ENCODE assay signal across 23 cellular contexts in genomic region chr2:62576276-62576939, GRCh38.
DNase-seq lines count a peak whose midpoint lies in the region; ATAC-seq, FAIRE-seq and TF ChIP-seq lines count a peak whose summit lies in the region.
"Had no signal": no experiment of that assay in that cellular context is flagged by ENCODE, and none has a peak within 500 bp of the region (broad histone marks: within the 10 kb centered on the region; RNA-seq: fewer than 3 reads in every experiment).

No MANE protein-coding gene starts in this region.

- H2AFZ ChIP-seq in keratinocyte (ENCODE audit: control insufficient read depth, low read length), result peak overlapping the region; percentile 72

- peaks cover 6% of the 10 kb centered on the region; the same call in 1 of the 2 replicates for H3K36me3 Mint-ChIP-seq in HFFc6 (ENCODE audit: low read depth)
- H3K36me3 Mint-ChIP-seq: activated naive CD4-positive, alpha-beta T cell treated with anti-CD3 and anti-CD28 coated beads, Interleukin-2, amount 10 ng/mL, durations not matched to agents 7 days and 5 days; CD4-positive, alpha-beta memory T cell; mesothelial cell of epicardium; natural killer cell had no signal

- no peaks in the 10 kb centered on the region for H3K36me3 ChIP-seq in body of pancreas (replicated peaks in 1 of 2; ENCODE audit: insufficient read depth in 1 of 2, low read depth in 2 of 2)
- peaks cover 0 to 3% of the 10 kb centered on the region in 2 experiments for H3K36me3 ChIP-seq in keratinocyte (ENCODE audit: control insufficient read depth in 2 of 2, extremely low read depth in 1 of 2, insufficient read depth in 2 of 2, low read length in 2 of 2)
- H3K36me3 ChIP-seq in subcutaneous abdominal adipose tissue (ENCODE audit: control insufficient read depth in 5 of 5, insufficient read depth in 5 of 5, low read length in 5 of 5), result no peaks in the 10 kb centered on the region
- H3K36me3 ChIP-seq: HAP-1, ovary had no signal

- H3K79me2 ChIP-seq in keratinocyte (ENCODE audit: control insufficient read depth, insufficient read depth, low read length), result no peaks in the 10 kb centered on the region

- no peak for TF ChIP-seq POLR2A in body of pancreas (IDR thresholded peaks at IDR 0.05)

- peak; percentile 77 for ATAC-seq in body of pancreas
- ATAC-seq: natural killer cell had no signal

- no peaks in the 10 kb centered on the region for H3K27me3 Mint-ChIP-seq in HFFc6 (ENCODE audit: insufficient read depth)

- peaks cover 69% of the 10 kb centered on the region for H3K4me1 Mint-ChIP-seq in HFFc6 (ENCODE audit: low read depth)
- H3K4me1 Mint-ChIP-seq: activated naive CD4-positive, alpha-beta T cell treated with anti-CD3 and anti-CD28 coated beads, Interleukin-2, amount 10 ng/mL, durations not matched to agents 7 days and 5 days; natural killer cell had no signal

- H3K27ac ChIP-seq in body of pancreas, result peak overlapping the region in 3 of 4 donors; percentile 57 to 68 (median 61)
- peak overlapping the region; percentile 25 for H3K27ac ChIP-seq in keratinocyte (ENCODE audit: control insufficient read depth, insufficient read depth, low read length)
- H3K27ac ChIP-seq in subcutaneous abdominal adipose tissue (ENCODE audit: low read depth, low read length), result peak overlapping the region; percentile 11

- H3K9me1 ChIP-seq in keratinocyte (ENCODE audit: control insufficient read depth, extremely low read depth, insufficient read depth, low read length), result no peaks in the 10 kb centered on the region

- TF ChIP-seq CTCF in HFFc6 (IDR thresholded peaks at IDR 0.05) (no peak), body of pancreas (IDR thresholded peaks at IDR 0.05) (peak in 2 of 7 experiments; percentile 21 to 23), keratinocyte (optimal IDR thresholded peaks at IDR 0.05 in 1 of 3, IDR thresholded peaks at IDR 0.05 in 1 of 3, conservative IDR thresholded peaks at IDR 0.05 in 1 of 3; ENCODE audit: extremely low read depth in 1 of 3, insufficient read depth in 2 of 3, low read length in 3 of 3) (no peak)

- H3K4me3 ChIP-seq in body of pancreas, result no peak overlapping the region
- H3K4me3 ChIP-seq in keratinocyte (ENCODE audit: control insufficient read depth in 2 of 3, extremely low read depth in 1 of 3, insufficient read depth in 2 of 3, low read depth in 1 of 3, low read length in 3 of 3), result no peak overlapping the region
- H3K4me3 ChIP-seq in subcutaneous abdominal adipose tissue (ENCODE audit: low read depth in 1 of 5, low read length in 5 of 5), result peak overlapping the region in 1 of 5 donors; percentile 2
- H3K4me3 ChIP-seq: HAP-1, ovary had no signal

- intact Hi-C loops in body of pancreas (cut with DNase I), result no loop called here

- H3K9ac ChIP-seq in keratinocyte (ENCODE audit: control insufficient read depth, extremely low read depth, insufficient read depth, low read length), result no peak overlapping the region
- no peak overlapping the region for H3K9ac ChIP-seq in subcutaneous abdominal adipose tissue (ENCODE audit: low read length in 5 of 5)

- 29 to 40% methylated on average over 2 of the region's 2 CpGs for WGBS in body of pancreas, 2 donors

- dilution Hi-C loops in keratinocyte (cut with MboI; ENCODE audit: extremely low pct_ligation_motif_present, low sequenced_read_pairs), result no loop called here

- DNase-seq in HFFc6, result no peak
- peak; percentile 69 to 85 (median 82) for DNase-seq in body of pancreas
- no peak for DNase-seq in keratinocyte (ENCODE audit: low read depth, low spot score)
- DNase-seq in activated CD4-positive, alpha-beta T cell treated with anti-CD3 and anti-CD28 coated beads, Interleukin-2, amount 50 U/mL, for 48 hours, result no peak
- no peak for DNase-seq in NCI-H146 treated with DMSO at 0.1 percent for 48 hours (lab: John Stamatoyannopoulos, UW; ENCODE audit: unreplicated experiment)
- no peak for DNase-seq in T-helper 2 cell
- DNase-seq: activated CD4-positive, alpha-beta T cell treated with anti-CD3 and anti-CD28 coated beads for 4 hours; activated naive CD4-positive, alpha-beta T cell treated with anti-CD3 and anti-CD28 coated beads, Interleukin-2, amount 10 ng/mL, durations not matched to agents 7 days and 5 days; anterior cingulate cortex; CD4-positive, alpha-beta memory T cell; erythroblast; GDM1; KG1; natural killer cell; NCI-H1694 treated with DMSO at 0.1 percent for 48 hours; NCI-H2171 treated with DMSO at 0.1 percent for 48 hours; NCI-H526 treated with DMSO at 0.1 percent for 48 hours; ovary; SHP77 had no signal

- no peak for FAIRE-seq in keratinocyte (lab: Jason Lieb, UNC)
- FAIRE-seq: GM18507 had no signal

- no peak overlapping the region for H3K4me3 Mint-ChIP-seq in HFFc6
- H3K4me3 Mint-ChIP-seq: activated naive CD4-positive, alpha-beta T cell treated with anti-CD3 and anti-CD28 coated beads, Interleukin-2, amount 10 ng/mL, durations not matched to agents 7 days and 5 days; CD4-positive, alpha-beta memory T cell; mesothelial cell of epicardium; natural killer cell had no signal

- no peaks in the 10 kb centered on the region for H4K20me1 ChIP-seq in keratinocyte (ENCODE audit: control insufficient read depth, extremely low read depth, insufficient read depth, low read length)

- H3K9me3 Mint-ChIP-seq in HFFc6, result no peaks in the 10 kb centered on the region
- H3K9me3 Mint-ChIP-seq: activated naive CD4-positive, alpha-beta T cell treated with anti-CD3 and anti-CD28 coated beads, Interleukin-2, amount 10 ng/mL, durations not matched to agents 7 days and 5 days; mesothelial cell of epicardium; natural killer cell had no signal

- H3K9me3 ChIP-seq in body of pancreas (no peaks in the 10 kb centered on the region), keratinocyte (ENCODE audit: control insufficient read depth, low read depth, low read length) (peaks cover 3% of the 10 kb centered on the region), subcutaneous abdominal adipose tissue (ENCODE audit: control insufficient read depth in 5 of 5, low read length in 5 of 5) (no peaks in the 10 kb centered on the region)
- H3K9me3 ChIP-seq: HAP-1, ovary had no signal

- H3K27ac Mint-ChIP-seq in HFFc6, result peak overlapping the region; percentile 99
- H3K27ac Mint-ChIP-seq: activated naive CD4-positive, alpha-beta T cell treated with anti-CD3 and anti-CD28 coated beads, Interleukin-2, amount 10 ng/mL, durations not matched to agents 7 days and 5 days; CD4-positive, alpha-beta memory T cell; mesothelial cell of epicardium; natural killer cell had no signal

- no peaks in the 10 kb centered on the region for H3K27me3 ChIP-seq in body of pancreas
- H3K27me3 ChIP-seq in keratinocyte (ENCODE audit: control insufficient read depth, extremely low read depth, insufficient read depth, low read length), result no peaks in the 10 kb centered on the region
- no peaks in the 10 kb centered on the region for H3K27me3 ChIP-seq in subcutaneous abdominal adipose tissue (ENCODE audit: control insufficient read depth in 5 of 5, insufficient read depth in 4 of 5, low read length in 5 of 5)
- H3K27me3 ChIP-seq: ovary had no signal

- no peak overlapping the region for H3K4me2 ChIP-seq in keratinocyte (ENCODE audit: control insufficient read depth, extremely low read depth, insufficient read depth, low read depth, low read length)

- H3K4me1 ChIP-seq in body of pancreas (peaks cover 49% of the 10 kb centered on the region), keratinocyte (ENCODE audit: control insufficient read depth, extremely low read depth, insufficient read depth, low read length) (peaks cover 45% of the 10 kb centered on the region), subcutaneous abdominal adipose tissue (ENCODE audit: control insufficient read depth in 5 of 5, insufficient read depth in 5 of 5, low read length in 5 of 5) (peaks cover 0 to 25% (median 10%) of the 10 kb centered on the region in 5 donors)
- H3K4me1 ChIP-seq: HAP-1 had no signal

Comparison
In these comparisons a context has a peak if more than half of its experiments do, and no peak if none do; other contexts are left out.
1. DNase-seq: peak in body of pancreas (4 of 4); none in HFFc6 (single experiment), keratinocyte (single experiment), activated CD4-positive, alpha-beta T cell treated with anti-CD3 and anti-CD28 coated beads, Interleukin-2, amount 50 U/mL, for 48 hours (0 of 2), NCI-H146 treated with DMSO at 0.1 percent for 48 hours (single experiment) and T-helper 2 cell (0 of 5).
2. H3K27ac ChIP-seq: peak in every context shown above with its lines; median percentile 61 in body of pancreas; 25 in keratinocyte; 11 in subcutaneous abdominal adipose tissue.